8 cellular contexts compared by ENCODE assay signal in the genomic region with DNA sequence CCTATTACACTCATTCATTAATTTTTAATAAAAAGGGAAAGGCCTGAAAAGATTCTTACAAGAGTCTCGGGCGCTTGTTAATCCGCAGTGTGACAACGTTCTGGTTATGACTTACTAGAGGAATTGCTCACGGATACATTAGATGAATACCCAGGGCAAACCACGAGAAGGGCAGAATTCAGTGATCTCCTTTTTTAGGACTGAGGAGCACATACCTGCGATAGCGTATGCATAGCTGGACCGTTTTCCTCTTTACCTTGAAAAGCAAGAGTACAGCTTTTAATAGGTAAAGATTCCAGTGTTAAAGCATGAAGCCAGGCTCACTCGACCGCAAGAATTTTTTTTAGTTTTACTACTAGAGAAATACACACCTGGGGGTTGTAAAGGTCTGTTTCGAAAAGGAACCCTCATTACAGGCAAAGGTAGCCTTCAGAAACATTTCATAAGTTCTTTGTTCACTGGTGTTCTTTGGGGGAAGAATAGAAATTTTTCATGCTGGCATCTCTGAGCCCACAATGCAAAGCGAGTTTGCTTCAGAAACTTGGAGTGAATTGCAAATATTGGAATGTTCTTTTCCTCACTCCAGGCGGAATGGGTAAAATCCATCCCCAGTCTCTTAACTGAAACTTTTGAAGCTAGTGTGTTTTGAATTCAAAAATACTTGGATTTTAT.
A peak's percentile ranks its signal among the peaks of the same experiment; 100 is the strongest.
DNase-seq lines count a peak whose midpoint lies in the region; ATAC-seq and TF ChIP-seq lines count a peak whose summit lies in the region.

No MANE protein-coding gene starts in this region.

- TF ChIP-seq CTCF in VCaP (conservative IDR thresholded peaks at IDR 0.05) (no peak), fibroblast of pulmonary artery (IDR thresholded peaks at IDR 0.05; ENCODE audit: low read length, missing control alignments) (no peak)

- peak; percentile 20 for ATAC-seq in HG02759 (IDR thresholded peaks at IDR 0.05; ENCODE audit: unreplicated experiment)
- ATAC-seq in GM19023 (IDR thresholded peaks at IDR 0.05; ENCODE audit: unreplicated experiment): no peak

- peak overlapping the region; percentile 99 for H3K4me3 ChIP-seq in fibroblast of pulmonary artery (replicated peaks; ENCODE audit: low read depth, low read length)

- DNase-seq in NCI-H526 (lab: John Stamatoyannopoulos, UW) (peak; percentile 40 to 67), NCI-H526 treated with DMSO at 0.1 percent for 48 hours (lab: John Stamatoyannopoulos, UW) (no peak), fibroblast of pulmonary artery (ENCODE audit: low read depth) (peak; percentile 51), retina (peak; percentile 40), HK-2 (ENCODE audit: unreplicated experiment) (no peak)

- H3K27ac ChIP-seq in VCaP: peak overlapping the region; percentile 95

Comparison
In these comparisons a context has a peak if more than half of its experiments do, and no peak if none do; other contexts are left out.
1. DNase-seq: peak in NCI-H526 (2 of 2), fibroblast of pulmonary artery (single experiment) and retina (single experiment); none in NCI-H526 treated with DMSO at 0.1 percent for 48 hours (single experiment) and HK-2 (single experiment).